ENCODE assay signal across 8 cellular contexts in the genomic region with DNA sequence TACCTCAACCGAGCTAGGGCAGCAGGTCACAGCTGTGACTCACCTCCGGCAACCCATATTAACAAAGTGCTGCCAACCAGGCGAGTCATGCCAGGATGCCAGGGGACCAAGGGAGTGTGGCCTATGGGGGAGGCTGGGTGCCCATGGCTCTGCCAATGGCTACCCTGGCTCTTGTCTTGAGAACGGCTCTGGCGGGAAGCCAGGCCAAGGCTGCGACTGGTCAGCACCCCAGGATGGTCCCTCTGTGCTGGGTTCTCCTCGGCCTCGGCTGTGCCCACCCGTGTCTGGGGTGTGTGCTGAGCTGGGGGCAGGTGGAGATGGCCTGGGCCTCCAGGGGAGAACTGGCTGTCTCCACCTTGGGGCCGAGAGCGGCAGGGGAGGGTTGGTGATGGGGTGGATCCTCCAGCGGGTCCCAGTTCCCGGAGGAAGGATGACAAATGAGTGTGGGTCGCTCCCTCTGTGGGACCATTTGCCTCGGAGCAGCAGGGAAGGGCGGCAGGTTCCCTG.
DNase-seq lines count a peak whose midpoint lies in the region; ATAC-seq and TF ChIP-seq lines count a peak whose summit lies in the region.

No MANE protein-coding gene starts in this region.

- ATAC-seq in GM21786 (IDR thresholded peaks at IDR 0.05; ENCODE audit: unreplicated experiment) (peak; percentile 11), SK-N-SH treated with all-trans-retinoic acid at 6 μM for 48 hours (peak; percentile 62), HG02973 (IDR thresholded peaks at IDR 0.05; ENCODE audit: unreplicated experiment) (no peak)

- DNase-seq in AG08396 (ENCODE audit: low spot score): peak; percentile 57
- DNase-seq in fibroblast of villous mesenchyme (ENCODE audit: low read depth): no peak
- DNase-seq in skeletal muscle cell (ENCODE audit: low read depth): no peak
- DNase-seq in erythroblast (lab: John Stamatoyannopoulos, UW): no peak
- DNase-seq in NCI-H1930 (lab: John Stamatoyannopoulos, UW): no peak

- TF ChIP-seq CTCF in fibroblast of villous mesenchyme (IDR thresholded peaks at IDR 0.05; ENCODE audit: insufficient read depth, low read depth, low read length): no peak

- TF ChIP-seq POLR2A in erythroblast (IDR thresholded peaks at IDR 0.05; ENCODE audit: low read length): no peak

- H3K4me3 ChIP-seq in fibroblast of villous mesenchyme (ENCODE audit: low read depth, low read length) (peak overlapping the region; percentile 67), skeletal muscle cell (ENCODE audit: low read depth, low read length) (peak overlapping the region; percentile 55)

TF ChIP-seq in SK-N-SH treated with all-trans-retinoic acid at 6 μM for 48 hours, 23 proteins besides CTCF, POLR2A, EP300 and RAD21:
- TF ChIP-seq TCF4 (CRISPR knock-in tag; IDR thresholded peaks at IDR 0.05; ENCODE audit: borderline replicate concordance): no peak
- TF ChIP-seq CSDC2 (CRISPR knock-in tag; IDR thresholded peaks at IDR 0.05): peak; percentile 40; the same call in 1 of the 2 replicates
- TF ChIP-seq OSR1 (CRISPR knock-in tag; IDR thresholded peaks at IDR 0.05): no peak
- TF ChIP-seq ZFP3 (CRISPR knock-in tag; IDR thresholded peaks at IDR 0.05): peak; percentile 55; the same call in 1 of the 2 replicates
